ENCODE assay signal across 26 cellular contexts in the genomic region with DNA sequence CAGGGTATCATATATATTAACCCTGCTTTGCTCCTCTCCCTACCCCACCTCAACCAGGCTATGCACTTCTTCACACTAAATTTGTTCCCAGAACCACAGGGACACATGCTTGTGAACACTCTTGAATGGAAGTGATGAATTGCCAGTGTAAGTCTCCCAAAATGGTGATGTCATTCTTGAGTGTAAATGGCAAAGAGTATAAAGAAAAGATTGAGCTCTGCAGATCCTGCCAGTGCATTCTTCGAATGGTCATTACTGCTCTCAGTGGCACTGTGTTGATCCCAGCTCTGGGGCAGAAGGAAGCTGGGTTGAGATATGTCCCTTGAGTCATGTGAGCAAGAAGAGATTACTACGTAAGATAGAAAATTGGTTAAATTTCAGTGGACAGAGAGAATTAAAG.
"Had no signal": no experiment of that assay in that cellular context is flagged by ENCODE, and none has a peak within 500 bp of the region (broad histone marks: within the 10 kb centered on the region; RNA-seq: fewer than 3 reads in every experiment).

No MANE protein-coding gene starts in this region.

- ATAC-seq: activated CD4-positive, alpha-beta T cell treated with anti-CD3 and anti-CD28 coated beads for 36 hours; activated T-cell treated with anti-CD3 and anti-CD28 coated beads, Interleukin-2, amount 50 U/mL, for 4 hours; activated T-helper 17 cell treated with anti-CD3 and anti-CD28 coated beads, Interleukin-2, amount 50 U/mL, for 72 hours; effector memory CD8-positive, alpha-beta T cell had no signal

- H3K4me1 ChIP-seq: esophagus squamous epithelium had no signal

- H3K9me3 ChIP-seq: esophagus squamous epithelium had no signal

- H3K27me3 ChIP-seq: brain microvascular endothelial cell, esophagus squamous epithelium had no signal

- DNase-seq: activated CD4-positive, alpha-beta memory T cell treated with anti-CD3 and anti-CD28 coated beads, Interleukin-2, amount 10 ng/mL, durations not matched to agents 7 days and 5 days; activated CD4-positive, alpha-beta T cell treated with anti-CD3 and anti-CD28 coated beads for 36 hours; activated CD4-positive, alpha-beta T cell treated with anti-CD3 and anti-CD28 coated beads, Interleukin-2, amount 10 ng/mL, durations not matched to agents 24 days and 14 days; activated CD4-positive, alpha-beta T cell treated with anti-CD3 and anti-CD28 coated beads, Interleukin-2, amount 50 U/mL, for 4 hours; activated CD4-positive, CD25-positive, alpha-beta regulatory T cell; activated CD4-positive, CD25-positive, alpha-beta regulatory T cell treated with anti-CD3 and anti-CD28 coated beads, Interleukin-2, amount 50 U/mL, for 72 hours; activated effector memory CD4-positive, alpha-beta T cell treated with Interleukin-2 at 50 U/mL for 16 hours; activated gamma-delta T cell treated with Interleukin-2 at 50 U/mL for 16 hours; activated naive CD4-positive, alpha-beta T cell treated with anti-CD3 and anti-CD28 coated beads, Interleukin-2, amount 50 U/mL, for 16 hours; activated naive CD4-positive, alpha-beta T cell treated with Interleukin-2 at 50 U/mL for 16 hours; activated T-cell treated with anti-CD3 and anti-CD28 coated beads, Interleukin-2, amount 50 U/mL, for 4 hours; amniotic stem cell; anterior cingulate cortex; brain microvascular endothelial cell; cortex of kidney; dermis blood vessel endothelial cell; effector CD4-positive, alpha-beta T cell; effector memory CD8-positive, alpha-beta T cell; erythroblast; esophagus squamous epithelium; foreskin fibroblast; T-helper 2 cell had no signal

- FAIRE-seq: astrocyte, bronchial epithelial cell, colon had no signal

- H3K27ac ChIP-seq: brain microvascular endothelial cell, esophagus squamous epithelium had no signal

- H3K4me3 ChIP-seq: esophagus squamous epithelium had no signal

- H3K36me3 ChIP-seq: brain microvascular endothelial cell, esophagus squamous epithelium had no signal
